1 cellular context compared by ENCODE assay signal in the genomic region with DNA sequence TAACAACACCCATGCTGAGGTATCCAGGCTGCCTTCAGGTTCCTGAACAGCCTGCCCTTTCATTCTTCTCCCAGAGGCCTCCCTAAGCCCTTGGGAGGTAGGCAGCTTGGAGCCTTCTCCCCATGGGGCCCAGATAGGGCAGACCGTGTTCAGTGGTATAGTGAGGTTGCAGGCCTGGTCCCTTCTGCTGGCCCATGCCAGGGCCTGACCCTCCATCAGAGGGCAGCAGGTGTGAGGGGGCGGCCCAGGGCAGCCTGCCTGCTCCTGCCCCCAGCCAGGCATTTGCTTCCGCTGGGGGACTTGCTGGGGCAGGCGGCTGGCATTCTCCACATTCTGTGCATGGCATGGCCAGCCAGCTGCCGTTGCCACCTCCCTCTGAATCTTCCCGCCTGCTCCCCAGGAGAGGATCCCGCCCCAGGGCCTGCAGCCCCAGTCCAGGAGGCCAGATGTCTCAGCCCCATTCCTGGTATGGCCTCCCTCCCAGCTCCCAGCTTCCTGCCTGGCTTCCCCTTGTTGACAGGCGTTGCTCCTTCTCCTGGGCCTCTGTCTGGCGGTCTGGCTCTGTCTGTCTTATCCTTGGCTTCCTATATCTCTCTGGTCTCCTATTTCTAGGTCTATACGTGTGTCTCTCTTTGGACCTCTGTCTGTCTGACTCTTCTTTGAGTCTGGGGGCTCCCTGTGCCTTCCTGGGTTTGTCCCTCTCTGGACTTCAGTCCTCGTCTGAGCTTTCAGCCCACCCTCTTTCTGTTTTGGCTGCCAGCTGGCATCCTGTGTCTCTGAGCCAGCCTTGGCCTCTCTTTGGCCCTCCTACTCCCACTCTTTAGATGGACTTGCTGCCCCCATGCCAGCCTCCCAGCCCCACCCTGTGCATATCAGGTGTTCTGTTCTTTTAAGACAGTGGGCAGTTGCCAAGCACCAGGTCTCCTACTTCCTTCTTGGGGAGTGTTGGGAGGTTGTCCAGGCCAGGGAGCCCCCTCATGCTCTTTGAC.
TF ChIP-seq lines count a peak whose summit lies in the region.

No MANE protein-coding gene starts in this region.

TF ChIP-seq in H1, 55 proteins besides CTCF, POLR2A, EP300 and RAD21:
- TF ChIP-seq SRF (IDR thresholded peaks at IDR 0.05; ENCODE audit: low read depth, low read length) (no peak), SP2 (IDR thresholded peaks at IDR 0.05; ENCODE audit: low read length) (no peak), POU5F1 (IDR thresholded peaks at IDR 0.05; ENCODE audit: low read depth, low read length) (no peak), KDM5A (IDR thresholded peaks at IDR 0.05; ENCODE audit: low read length) (no peak), ASH2L (IDR thresholded peaks at IDR 0.05; ENCODE audit: low read length) (no peak), TAF1 (IDR thresholded peaks at IDR 0.05; ENCODE audit: low read depth, low read length) (no peak), ZNF274 (IDR thresholded peaks at IDR 0.05; ENCODE audit: borderline replicate concordance, extremely low read depth, low read length) (no peak), BACH1 (IDR thresholded peaks at IDR 0.05; ENCODE audit: low read length) (no peak), BCL11A (IDR thresholded peaks at IDR 0.05; ENCODE audit: low read depth in 2 of 2, low read length in 2 of 2) (no peak), BRCA1 (IDR thresholded peaks at IDR 0.05; ENCODE audit: low read depth, low read length) (no peak), HDAC6 (IDR thresholded peaks at IDR 0.05; ENCODE audit: low read depth, low read length) (no peak), SIN3A (conservative IDR thresholded peaks at IDR 0.05 in 1 of 2, IDR thresholded peaks at IDR 0.05 in 1 of 2; ENCODE audit: low read depth in 1 of 2, low read length in 2 of 2) (no peak), EGR1 (IDR thresholded peaks at IDR 0.05; ENCODE audit: borderline replicate concordance, low read depth, low read length) (no peak), CHD2 (IDR thresholded peaks at IDR 0.05; ENCODE audit: low read length) (no peak)
- TF ChIP-seq, protein P1, sequence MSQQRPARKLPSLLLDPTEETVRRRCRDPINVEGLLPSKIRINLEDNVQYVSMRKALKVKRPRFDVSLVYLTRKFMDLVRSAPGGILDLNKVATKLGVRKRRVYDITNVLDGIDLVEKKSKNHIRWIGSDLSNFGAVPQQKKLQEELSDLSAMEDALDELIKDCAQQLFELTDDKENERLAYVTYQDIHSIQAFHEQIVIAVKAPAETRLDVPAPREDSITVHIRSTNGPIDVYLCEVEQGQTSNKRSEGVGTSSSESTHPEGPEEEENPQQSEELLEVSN (IDR thresholded peaks at IDR 0.05): no peak
- TF ChIP-seq, protein P2, sequence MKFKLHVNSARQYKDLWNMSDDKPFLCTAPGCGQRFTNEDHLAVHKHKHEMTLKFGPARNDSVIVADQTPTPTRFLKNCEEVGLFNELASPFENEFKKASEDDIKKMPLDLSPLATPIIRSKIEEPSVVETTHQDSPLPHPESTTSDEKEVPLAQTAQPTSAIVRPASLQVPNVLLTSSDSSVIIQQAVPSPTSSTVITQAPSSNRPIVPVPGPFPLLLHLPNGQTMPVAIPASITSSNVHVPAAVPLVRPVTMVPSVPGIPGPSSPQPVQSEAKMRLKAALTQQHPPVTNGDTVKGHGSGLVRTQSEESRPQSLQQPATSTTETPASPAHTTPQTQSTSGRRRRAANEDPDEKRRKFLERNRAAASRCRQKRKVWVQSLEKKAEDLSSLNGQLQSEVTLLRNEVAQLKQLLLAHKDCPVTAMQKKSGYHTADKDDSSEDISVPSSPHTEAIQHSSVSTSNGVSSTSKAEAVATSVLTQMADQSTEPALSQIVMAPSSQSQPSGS (IDR thresholded peaks at IDR 0.05; ENCODE audit: low read length): no peak
- TF ChIP-seq, protein P3, sequence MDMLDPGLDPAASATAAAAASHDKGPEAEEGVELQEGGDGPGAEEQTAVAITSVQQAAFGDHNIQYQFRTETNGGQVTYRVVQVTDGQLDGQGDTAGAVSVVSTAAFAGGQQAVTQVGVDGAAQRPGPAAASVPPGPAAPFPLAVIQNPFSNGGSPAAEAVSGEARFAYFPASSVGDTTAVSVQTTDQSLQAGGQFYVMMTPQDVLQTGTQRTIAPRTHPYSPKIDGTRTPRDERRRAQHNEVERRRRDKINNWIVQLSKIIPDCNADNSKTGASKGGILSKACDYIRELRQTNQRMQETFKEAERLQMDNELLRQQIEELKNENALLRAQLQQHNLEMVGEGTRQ (IDR thresholded peaks at IDR 0.05; ENCODE audit: low read length): no peak
- TF ChIP-seq, protein P4, sequence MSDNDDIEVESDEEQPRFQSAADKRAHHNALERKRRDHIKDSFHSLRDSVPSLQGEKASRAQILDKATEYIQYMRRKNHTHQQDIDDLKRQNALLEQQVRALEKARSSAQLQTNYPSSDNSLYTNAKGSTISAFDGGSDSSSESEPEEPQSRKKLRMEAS (IDR thresholded peaks at IDR 0.05): no peak
